Comparison of ENCODE assay signal across 27 cellular contexts in the genomic region with DNA sequence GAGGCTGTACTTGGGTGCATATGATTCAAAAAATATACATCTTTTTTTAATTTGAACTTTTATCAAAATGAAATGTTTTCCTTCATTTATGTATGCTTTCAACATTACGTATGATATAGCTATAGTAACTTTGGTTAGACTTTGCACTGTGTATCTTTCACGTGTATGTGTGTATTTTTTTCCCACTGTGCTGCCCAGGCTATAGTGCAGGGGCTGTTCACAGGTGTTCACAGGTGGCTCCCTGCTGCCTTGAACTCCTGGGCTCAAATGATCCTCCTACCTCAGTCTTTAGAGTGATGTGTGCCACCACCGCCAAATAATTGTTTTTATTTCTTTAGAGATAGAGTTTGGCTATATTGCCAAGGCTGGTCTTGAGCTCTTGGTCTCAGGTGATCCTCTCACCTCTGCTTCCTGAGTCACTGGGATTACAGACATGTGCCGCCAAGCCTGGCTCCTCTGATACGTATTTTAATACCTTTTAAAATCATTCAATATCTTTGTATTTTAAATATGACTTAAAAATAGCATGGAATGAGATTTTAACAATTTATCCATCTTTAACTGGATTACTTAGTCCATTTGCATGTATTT. TPM values are rescaled to one million over a fixed set of nuclear protein-coding genes. Genes with fewer than 3 reads are reported as not detected.
A peak's percentile ranks its signal among the peaks of the same experiment; 100 is the strongest.
DNase-seq lines count a peak whose midpoint lies in the region; ATAC-seq, FAIRE-seq and TF ChIP-seq lines count a peak whose summit lies in the region.
"Had no signal": no experiment of that assay in that cellular context is flagged by ENCODE, and none has a peak within 500 bp of the region (broad histone marks: within the 10 kb centered on the region; RNA-seq: fewer than 3 reads in every experiment).

No MANE protein-coding gene starts in this region.

- H3K4me3 ChIP-seq in body of pancreas (no peak overlapping the region), pancreas (no peak overlapping the region), aorta (ENCODE audit: low read length in 2 of 2) (no peak overlapping the region)
- H3K4me3 ChIP-seq: BLaER1, GM12878 had no signal

- intact Hi-C loops in body of pancreas (cut with DNase I), result no loop called here
- intact Hi-C loops in left colon (cut with DNase I, micrococcal nuclease), result no loop called here
- intact Hi-C loops in pancreas (cut with DNase I), result no loop called here
- intact Hi-C loops in aorta (cut with DNase I), result no loop called here

- H3K9me3 ChIP-seq in body of pancreas (no peaks in the 10 kb centered on the region), pancreas (no peaks in the 10 kb centered on the region), aorta (ENCODE audit: control insufficient read depth, low read length) (no peaks in the 10 kb centered on the region)
- H3K9me3 ChIP-seq: BE2C, BLaER1 had no signal

- H3K4me1 ChIP-seq in body of pancreas (peaks cover 5% of the 10 kb centered on the region), pancreas (peaks cover 0 to 11% (median 0%) of the 10 kb centered on the region in 3 donors), aorta (ENCODE audit: control insufficient read depth in 1 of 2, insufficient read depth in 2 of 2, low read length in 2 of 2) (no peaks in the 10 kb centered on the region)
- H3K4me1 ChIP-seq: BE2C, BLaER1 had no signal

- no peak for TF ChIP-seq CTCF in body of pancreas (IDR thresholded peaks at IDR 0.05)
- no peak for TF ChIP-seq CTCF in pancreas (IDR thresholded peaks at IDR 0.05)

- H3K27ac ChIP-seq in body of pancreas (peak overlapping the region in 1 of 4 donors; percentile 28), pancreas (no peak overlapping the region), aorta (ENCODE audit: low read depth in 1 of 2, low read length in 2 of 2) (no peak overlapping the region)
- H3K27ac ChIP-seq: BLaER1 had no signal

- H3K36me3 ChIP-seq in body of pancreas (replicated peaks in 1 of 2; ENCODE audit: insufficient read depth in 1 of 2, low read depth in 2 of 2), result no peaks in the 10 kb centered on the region
- no peaks in the 10 kb centered on the region for H3K36me3 ChIP-seq in pancreas
- no peaks in the 10 kb centered on the region for H3K36me3 ChIP-seq in aorta (ENCODE audit: control insufficient read depth in 1 of 2, insufficient read depth in 2 of 2, low read length in 1 of 2)
- H3K36me3 ChIP-seq: BE2C, BLaER1 had no signal

- H3K27me3 ChIP-seq in body of pancreas (no peaks in the 10 kb centered on the region), pancreas (no peaks in the 10 kb centered on the region), aorta (ENCODE audit: control insufficient read depth in 1 of 2, insufficient read depth in 2 of 2, low read length in 1 of 2) (no peaks in the 10 kb centered on the region)
- H3K27me3 ChIP-seq: BE2C, BLaER1 had no signal

- ATAC-seq in body of pancreas (peak; percentile 40), left colon (peak; percentile 64), pancreas (peak; percentile 60 to 92 (median 68)), aorta (ENCODE audit: low FRiP score) (peak; percentile 22)
- ATAC-seq: GM12878 had no signal

- WGBS in body of pancreas, 2 donors, result 39 to 41% methylated on average over 5 of the region's 5 CpGs
- 34 to 44% methylated on average over 5 of the region's 5 CpGs for WGBS in pancreas, 2 donors
- WGBS in aorta, 2 donors, result 69 to 74% methylated on average over 5 of the region's 5 CpGs

- peak in 1 of 4 donors; percentile 28 for DNase-seq in body of pancreas
- no peak for DNase-seq in left colon
- no peak for DNase-seq in pancreas
- no peak for DNase-seq in aorta
- no peak for DNase-seq in stimulated activated CD4-positive, alpha-beta T cell treated with anti-CD3 and anti-CD28 coated beads, Interleukin-4, amount 100 ng/mL, for 1 hour
- DNase-seq in activated T-cell treated with anti-CD3 and anti-CD28 coated beads, Interleukin-2, amount 50 U/mL, for 1 hour, result no peak
- DNase-seq in stimulated activated CD8-positive, alpha-beta memory T cell treated with anti-CD3 and anti-CD28 coated beads, Interleukin-4, amount 100 ng/mL, for 48 hours, result no peak
- DNase-seq: 8988T; ACHN; BE2C; C1 segment of cervical spinal cord; CD4-positive, alpha-beta memory T cell; CD4-positive, CD25-positive, alpha-beta regulatory T cell; CD8-positive, alpha-beta memory T cell; COR-L47; DMS 273 treated with DMSO at 0.1 percent for 48 hours; DMS153; DMS53; DMS79; DND-41; EL; GDM1 had no signal

- no peak for TF ChIP-seq POLR2A in body of pancreas (IDR thresholded peaks at IDR 0.05)

- no peak for FAIRE-seq in pancreas (lab: Jason Lieb, UNC)
- FAIRE-seq: GM12892, GM18507 had no signal

RNA-seq across cellular contexts. Expression of a gene that starts 29.0 kb away (rescaled TPM):
- total RNA-seq in body of pancreas (1 to 10 TPM; 1.0 to 7.3 TPM), left colon (1 to 10 TPM; 5.9 to 7.1 TPM), pancreas (1 to 10 TPM; 1.6 to 4.3 (median 2.3) TPM), aorta (1 to 10 TPM; 1.3 to 1.8 TPM)
- polyA plus RNA-seq in pancreas (10 to 100 TPM in 1 of 2 donors, 1 to 10 TPM in 1; 5.7 to 13.2 TPM), aorta (1 to 10 TPM; 1.9 to 6.1 TPM)
- total RNA-seq: GM12878 had no signal
- polyA plus RNA-seq: CD14-positive monocyte; CD4-positive, alpha-beta memory T cell; CD8-positive, alpha-beta memory T cell had no signal

RNA-seq across cellular contexts. Expression of a gene that starts 44.2 kb away (rescaled TPM):
- total RNA-seq in body of pancreas (10 to 100 TPM; 25.2 to 35.6 TPM), left colon (10 to 100 TPM; 78.3 to 78.9 TPM), pancreas (10 to 100 TPM; 17.2 to 33.1 (median 24.9) TPM), aorta (10 to 100 TPM; 21.2 to 22.6 TPM)
- polyA plus RNA-seq in pancreas (10 to 100 TPM; 16.9 to 18.6 TPM), aorta (10 to 100 TPM in 1 of 2 donors, 1 to 10 TPM in 1; 9.5 to 10.7 TPM)
